In genomic region chr19:55398200-55398947, GRCh38 we compare ENCODE assay signal across 14 cellular contexts. TPM values are rescaled to one million over a fixed set of nuclear protein-coding genes. Genes with fewer than 3 reads are reported as not detected.
DNase-seq lines count a peak whose midpoint lies in the region; FAIRE-seq lines count a peak whose summit lies in the region.
"Had no signal": no experiment of that assay in that cellular context is flagged by ENCODE, and none has a peak within 500 bp of the region (broad histone marks: within the 10 kb centered on the region; RNA-seq: fewer than 3 reads in every experiment).

No MANE protein-coding gene starts in this region.

- peaks cover 25 to 78% (median 52%) of the 10 kb centered on the region in 11 experiments; a peak in 20 of 22 replicates for H4K20me1 ChIP-seq in BLaER1 treated with 17β-estradiol and CSF1 and Interleukin-3, amounts not matched to agents 10 nM and 100 nM

- FAIRE-seq in GM19239 (lab: Jason Lieb, UNC): peak; percentile 61
- FAIRE-seq: H1, RCC 7860 had no signal

- no peaks in the 10 kb centered on the region for H3K27me3 Mint-ChIP-seq in activated naive CD8-positive, alpha-beta T cell treated with anti-CD3 and anti-CD28 coated beads for 36 hours

- H3K36me3 ChIP-seq in BLaER1 treated with 17β-estradiol and CSF1 and Interleukin-3, amounts not matched to agents 10 nM and 100 nM: peaks cover 30 to 50% (median 39%) of the 10 kb centered on the region in 11 experiments

- H3K27me3 ChIP-seq in BLaER1 treated with 17β-estradiol and CSF1 and Interleukin-3, amounts not matched to agents 10 nM and 100 nM: no peaks in the 10 kb centered on the region
- H3K27me3 ChIP-seq: gastrocnemius medialis had no signal

- H3K4me1 ChIP-seq in BLaER1 treated with 17β-estradiol and CSF1 and Interleukin-3, amounts not matched to agents 10 nM and 100 nM: peaks cover 4 to 35% (median 21%) of the 10 kb centered on the region in 10 experiments; a peak in 17 of 20 replicates
- H3K4me1 ChIP-seq: gastrocnemius medialis had no signal

- peak overlapping the region; percentile 48 for H3K27ac Mint-ChIP-seq in activated naive CD8-positive, alpha-beta T cell treated with anti-CD3 and anti-CD28 coated beads for 36 hours

- peak overlapping the region in 7 of 11 experiments; percentile 7 to 55 (median 26); a peak in 5 of 22 replicates for H3K27ac ChIP-seq in BLaER1 treated with 17β-estradiol and CSF1 and Interleukin-3, amounts not matched to agents 10 nM and 100 nM
- H3K27ac ChIP-seq: gastrocnemius medialis, VCaP had no signal

- no peak overlapping the region for H3K4me3 Mint-ChIP-seq in activated naive CD8-positive, alpha-beta T cell treated with anti-CD3 and anti-CD28 coated beads for 36 hours

- peaks cover 21% of the 10 kb centered on the region for H3K4me1 Mint-ChIP-seq in activated naive CD8-positive, alpha-beta T cell treated with anti-CD3 and anti-CD28 coated beads for 36 hours

- H3K36me3 Mint-ChIP-seq in activated naive CD8-positive, alpha-beta T cell treated with anti-CD3 and anti-CD28 coated beads for 36 hours: peaks cover 25% of the 10 kb centered on the region

- DNase-seq in GM19239 (ENCODE audit: insufficient read length, low spot score) (no peak), mucosa of gallbladder (ENCODE audit: low spot score) (no peak), cerebellar cortex (ENCODE audit: low spot score) (no peak), NCI-H2196 (lab: John Stamatoyannopoulos, UW; ENCODE audit: unreplicated experiment) (no peak)
- DNase-seq in activated naive CD8-positive, alpha-beta T cell treated with anti-CD3 and anti-CD28 coated beads for 36 hours: no peak
- DNase-seq: activated naive CD4-positive, alpha-beta T cell treated with anti-CD3 and anti-CD28 coated beads, Interleukin-2, amount 50 U/mL, for 16 hours; gastrocnemius medialis; IMR-90; NCI-H2107 had no signal

- no peaks in the 10 kb centered on the region for H3K9me3 ChIP-seq in BLaER1 treated with 17β-estradiol and CSF1 and Interleukin-3, amounts not matched to agents 10 nM and 100 nM (replicated peaks in 1 of 11)
- H3K9me3 ChIP-seq: gastrocnemius medialis had no signal

- no peaks in the 10 kb centered on the region for H3K9me3 Mint-ChIP-seq in activated naive CD8-positive, alpha-beta T cell treated with anti-CD3 and anti-CD28 coated beads for 36 hours

- H3K4me3 ChIP-seq in BLaER1 treated with 17β-estradiol and CSF1 and Interleukin-3, amounts not matched to agents 10 nM and 100 nM: no peak overlapping the region
- H3K4me3 ChIP-seq: gastrocnemius medialis had no signal

- H3K9ac ChIP-seq in BLaER1 treated with 17β-estradiol and CSF1 and Interleukin-3, amounts not matched to agents 10 nM and 100 nM: no peak overlapping the region

- H3K4me2 ChIP-seq in BLaER1 treated with 17β-estradiol and CSF1 and Interleukin-3, amounts not matched to agents 10 nM and 100 nM: peak overlapping the region in 4 of 11 experiments; percentile 3 to 35 (median 25); a peak in 7 of 22 replicates

RNA-seq across cellular contexts. Expression of gene UBE2S, which starts 9.2 kb away (rescaled TPM):
- 100 to 1,000 TPM; 323 to 325 TPM for total RNA-seq in activated naive CD8-positive, alpha-beta T cell treated with anti-CD3 and anti-CD28 coated beads for 36 hours
- 26.4 TPM for total RNA-seq in mucosa of gallbladder

RNA-seq across cellular contexts. Expression of gene RPL28, which starts 12.6 kb away (rescaled TPM):
- total RNA-seq in activated naive CD8-positive, alpha-beta T cell treated with anti-CD3 and anti-CD28 coated beads for 36 hours: 1,000 to 10,000 TPM; 2,585 to 2,613 TPM
- total RNA-seq in mucosa of gallbladder: 1,612 TPM

RNA-seq across cellular contexts. Expression of gene TMEM238, which starts 14.3 kb away (rescaled TPM):
- 10 to 100 TPM; 10.1 to 10.8 TPM for total RNA-seq in activated naive CD8-positive, alpha-beta T cell treated with anti-CD3 and anti-CD28 coated beads for 36 hours
- total RNA-seq in mucosa of gallbladder: 39.9 TPM
- total RNA-seq: IMR-90 had no signal

RNA-seq across cellular contexts. Expression of gene TMEM190, which starts 21.7 kb away (rescaled TPM):
- not detected for total RNA-seq in activated naive CD8-positive, alpha-beta T cell treated with anti-CD3 and anti-CD28 coated beads for 36 hours
- total RNA-seq in mucosa of gallbladder: not detected
- total RNA-seq: dermis microvascular lymphatic vessel endothelial cell, gastrocnemius medialis, H1, IMR-90 had no signal

RNA-seq across cellular contexts. Expression of gene IL11, which starts 28.1 kb away (rescaled TPM):
- total RNA-seq in activated naive CD8-positive, alpha-beta T cell treated with anti-CD3 and anti-CD28 coated beads for 36 hours: not detected
- total RNA-seq in mucosa of gallbladder: 0.69 TPM

Comparison
In these comparisons a context has a peak if more than half of its experiments do, and no peak if none do; other contexts are left out.
1. RNA of gene UBE2S, which starts 9.2 kb away (total RNA-seq): 323 to 325 TPM in activated naive CD8-positive, alpha-beta T cell treated with anti-CD3 and anti-CD28 coated beads for 36 hours; 26.4 TPM in mucosa of gallbladder (single experiment); every median in the first group is over 10 times any median in the second.